ENCODE assay signal across 20 cellular contexts in genomic region chr10:133177380-133178157, GRCh38. TPM values are rescaled to one million over a fixed set of nuclear protein-coding genes. Genes with fewer than 3 reads are reported as not detected.
DNase-seq lines count a peak whose midpoint lies in the region; ATAC-seq, FAIRE-seq and TF ChIP-seq lines count a peak whose summit lies in the region.
"Had no signal": no experiment of that assay in that cellular context is flagged by ENCODE, and none has a peak within 500 bp of the region (broad histone marks: within the 10 kb centered on the region; RNA-seq: fewer than 3 reads in every experiment).

No MANE protein-coding gene starts in this region.

- H4K91ac ChIP-seq in H1 (replicated peaks; ENCODE audit: insufficient read length, low read length): peak overlapping the region; percentile 96

- H3K4me1 ChIP-seq in H1 (replicated peaks in 1 of 4; ENCODE audit: control insufficient read depth in 3 of 4, insufficient read depth in 4 of 4, low read length in 3 of 4): no peaks in the 10 kb centered on the region
- H3K4me1 ChIP-seq in aorta (ENCODE audit: control insufficient read depth in 1 of 2, insufficient read depth in 2 of 2, low read length in 2 of 2): no peaks in the 10 kb centered on the region

- no peak overlapping the region for H2AFZ ChIP-seq in H1 (ENCODE audit: low read length)
- H2AFZ ChIP-seq: GM23248 had no signal

- H3K4me1 Mint-ChIP-seq in activated naive CD8-positive, alpha-beta T cell (ENCODE audit: low read depth): no peaks in the 10 kb centered on the region
- no peaks in the 10 kb centered on the region for H3K4me1 Mint-ChIP-seq in activated naive CD8-positive, alpha-beta T cell treated with anti-CD3 and anti-CD28 coated beads for 36 hours
- H3K4me1 Mint-ChIP-seq in nephron progenitor cell: peaks cover 42% of the 10 kb centered on the region

- no peaks in the 10 kb centered on the region; the same call in 1 of the 2 replicates for H3K79me1 ChIP-seq in H1 (ENCODE audit: low read depth, low read length)

- H3K23ac ChIP-seq in H1 (ENCODE audit: insufficient read length): peak overlapping the region; percentile 97

- peak overlapping the region; percentile 21; the same call in 1 of the 2 replicates for H2BK15ac ChIP-seq in H1 (ENCODE audit: low read length)

- POLR2A ChIA-PET in HEK293T (lab: Yijun Ruan, JAX): no interaction called here
- POLR2A ChIA-PET in H1 (lab: Charles Lee; ENCODE audit: partially characterized antibody): interaction anchor here (1.0 to 1.5 kb wide), 2 partner anchors 10 kb away, joined by 4 read pairs; no protein-coding TSS in a partner anchor

- H3K18ac ChIP-seq in H1 (ENCODE audit: extremely low read depth, low read length): no peak overlapping the region

- 92% methylated on average over 12 of the region's 12 CpGs; no CpG with 5 or more reads in 1 of the 2 experiments for WGBS in H1 (ENCODE audit: extremely low coverage in 1 of 2, insufficient coverage in 1 of 2, insufficient read length in 1 of 2, insufficient replicate concordance in 2 of 2, low coverage in 1 of 2, low lambda C conversion rate in 2 of 2, missing lambda C conversion rate in 1 of 2), 2 experiments
- WGBS in aorta, 2 donors: 92 to 95% methylated on average over 12 of the region's 12 CpGs

- no peaks in the 10 kb centered on the region for H3K27me3 ChIP-seq in H1 (replicated peaks in 1 of 4; ENCODE audit: control insufficient read depth in 3 of 4, extremely low read depth in 1 of 4, insufficient read depth in 3 of 4, low read length in 3 of 4)
- no peaks in the 10 kb centered on the region for H3K27me3 ChIP-seq in aorta (ENCODE audit: control insufficient read depth in 1 of 2, insufficient read depth in 2 of 2, low read length in 1 of 2)

- H3K27ac Mint-ChIP-seq in activated naive CD8-positive, alpha-beta T cell: peak overlapping the region; percentile 7
- H3K27ac Mint-ChIP-seq in activated naive CD8-positive, alpha-beta T cell treated with anti-CD3 and anti-CD28 coated beads for 36 hours: no peak overlapping the region
- no peak overlapping the region for H3K27ac Mint-ChIP-seq in nephron progenitor cell
- H3K27ac Mint-ChIP-seq: B cell had no signal

- TF ChIP-seq POLR2A in H1 (IDR thresholded peaks at IDR 0.05; ENCODE audit: control extremely low read depth in 1 of 2, low read depth in 2 of 2, low read length in 2 of 2): no peak

- H3K27ac ChIP-seq in H1 (ENCODE audit: low read depth, low read length): no peak overlapping the region; the same call in 1 of the 2 replicates
- no peak overlapping the region for H3K27ac ChIP-seq in aorta (ENCODE audit: low read depth in 1 of 2, low read length in 2 of 2)
- H3K27ac ChIP-seq: GM23248 had no signal

- no peak overlapping the region for H3K4me3 ChIP-seq in H1 (ENCODE audit: extremely low read depth in 1 of 4, insufficient read depth in 2 of 4, low read depth in 3 of 4, low read length in 4 of 4)
- no peak overlapping the region for H3K4me3 ChIP-seq in aorta (ENCODE audit: low read length in 2 of 2)
- H3K4me3 ChIP-seq: GM12878, GM23248 had no signal

- no peak overlapping the region for H3K4me3 Mint-ChIP-seq in activated naive CD8-positive, alpha-beta T cell
- H3K4me3 Mint-ChIP-seq in activated naive CD8-positive, alpha-beta T cell treated with anti-CD3 and anti-CD28 coated beads for 36 hours: no peak overlapping the region
- no peak overlapping the region for H3K4me3 Mint-ChIP-seq in nephron progenitor cell
- H3K4me3 Mint-ChIP-seq: B cell; CD4-positive, alpha-beta memory T cell had no signal

- H3K9ac ChIP-seq in H1 (replicated peaks in 1 of 4; ENCODE audit: extremely low read depth in 1 of 4, low read depth in 3 of 4, low read length in 3 of 4): no peak overlapping the region; a peak in 1 of 7 replicates
- H3K9ac ChIP-seq: GM23248 had no signal

- H3K9me3 Mint-ChIP-seq in activated naive CD8-positive, alpha-beta T cell (ENCODE audit: low read depth): no peaks in the 10 kb centered on the region
- H3K9me3 Mint-ChIP-seq in activated naive CD8-positive, alpha-beta T cell treated with anti-CD3 and anti-CD28 coated beads for 36 hours: peaks cover 7% of the 10 kb centered on the region
- peaks cover 21% of the 10 kb centered on the region for H3K9me3 Mint-ChIP-seq in nephron progenitor cell

- intact Hi-C loops in aorta (cut with DNase I): no loop called here

- H3K36me3 Mint-ChIP-seq in activated naive CD8-positive, alpha-beta T cell: no peaks in the 10 kb centered on the region
- H3K36me3 Mint-ChIP-seq in activated naive CD8-positive, alpha-beta T cell treated with anti-CD3 and anti-CD28 coated beads for 36 hours: no peaks in the 10 kb centered on the region
- peaks cover 22% of the 10 kb centered on the region for H3K36me3 Mint-ChIP-seq in nephron progenitor cell (ENCODE audit: low read depth)
- H3K36me3 Mint-ChIP-seq: CD4-positive, alpha-beta memory T cell had no signal

- peak overlapping the region; percentile 68; the same call in 1 of the 2 replicates for H2AK5ac ChIP-seq in H1 (ENCODE audit: low read depth, low read length)

- peak overlapping the region; percentile 64 for H2BK120ac ChIP-seq in H1 (replicated peaks; ENCODE audit: low read depth, low read length)

- TF ChIP-seq CTCF in H1 (IDR thresholded peaks at IDR 0.05; ENCODE audit: control extremely low read depth in 1 of 3, insufficient read depth in 1 of 3, low read depth in 1 of 3, low read length in 3 of 3): no peak
- TF ChIP-seq CTCF in nephron progenitor cell (IDR thresholded peaks at IDR 0.05): no peak

- H3K14ac ChIP-seq in H1 (ENCODE audit: insufficient read length): peak overlapping the region; percentile 98

- no peak overlapping the region for H4K8ac ChIP-seq in H1 (ENCODE audit: extremely low read depth, insufficient read depth, low read length)

- H2BK12ac ChIP-seq in H1 (ENCODE audit: low read depth, low read length): peak overlapping the region; percentile 40; the same call in 1 of the 2 replicates

- TF ChIP-seq EP300 in H1 (IDR thresholded peaks at IDR 0.05; ENCODE audit: borderline replicate concordance in 1 of 2, low read depth in 2 of 2, low read length in 2 of 2): no peak

- no peak for DNase-seq in activated naive CD8-positive, alpha-beta T cell treated with anti-CD3 and anti-CD28 coated beads for 36 hours
- DNase-seq in HEK293T (ENCODE audit: extremely low spot score) (no peak), H1 (ENCODE audit: low read depth in 1 of 2, low spot score in 2 of 2) (no peak), aorta (peak; percentile 12 to 35), nephron progenitor cell (no peak)
- no peak for DNase-seq in activated CD4-positive, alpha-beta T cell treated with anti-CD3 and anti-CD28 coated beads for 48 hours
- DNase-seq: Calu3; CD4-positive, alpha-beta memory T cell; GM23248; KG1; MV-4-11; NCI-H1694 treated with DMSO at 0.1 percent for 48 hours; NCI-H510A treated with DMSO at 0.1 percent for 48 hours; SIG-M5 had no signal

- H4K20me1 ChIP-seq in H1 (replicated peaks in 1 of 2; ENCODE audit: control insufficient read depth in 1 of 2, insufficient read depth in 2 of 2, low read length in 2 of 2): peaks cover 0 to 20% of the 10 kb centered on the region in 2 experiments

- H3K4me2 ChIP-seq in H1 (ENCODE audit: insufficient read depth in 1 of 2, low read depth in 2 of 2, low read length in 2 of 2): no peak overlapping the region

- no peak for ATAC-seq in aorta (ENCODE audit: low FRiP score)
- ATAC-seq: GM12878 had no signal

- H3K4ac ChIP-seq in H1 (replicated peaks; ENCODE audit: insufficient read length, low read depth, low read length): peak overlapping the region; percentile 96

- peaks cover 10% of the 10 kb centered on the region for H3K27me3 Mint-ChIP-seq in activated naive CD8-positive, alpha-beta T cell
- peaks cover 11% of the 10 kb centered on the region for H3K27me3 Mint-ChIP-seq in activated naive CD8-positive, alpha-beta T cell treated with anti-CD3 and anti-CD28 coated beads for 36 hours
- peaks cover 3% of the 10 kb centered on the region for H3K27me3 Mint-ChIP-seq in nephron progenitor cell (ENCODE audit: low read depth, poor library complexity)

- peak overlapping the region; percentile 63; the same call in 1 of the 2 replicates for H2BK5ac ChIP-seq in H1 (ENCODE audit: low read depth, low read length)

- peak overlapping the region; percentile 3; the same call in 1 of the 2 replicates for H2BK20ac ChIP-seq in H1 (ENCODE audit: low read length)

- CTCF ChIA-PET in HEK293T (lab: Yijun Ruan, JAX): no interaction called here
- CTCF ChIA-PET in H1 (lab: Charles Lee; ENCODE audit: partially characterized antibody): no interaction called here

- no peak overlapping the region for H3K56ac ChIP-seq in H1 (replicated peaks; ENCODE audit: insufficient read length, low read depth, low read length)

- peak; percentile 52 for FAIRE-seq in H1 (lab: Jason Lieb, UNC)
- FAIRE-seq: GM12878, GM19239 had no signal

- H3K9me3 ChIP-seq in H1 (ENCODE audit: insufficient read depth in 2 of 2, low read depth in 1 of 2, low read length in 1 of 2) (peaks cover 14 to 17% of the 10 kb centered on the region in 2 experiments), aorta (ENCODE audit: control insufficient read depth, low read length) (no peaks in the 10 kb centered on the region)

- peaks cover 26% of the 10 kb centered on the region for H3K23me2 ChIP-seq in H1 (ENCODE audit: low read depth, low read length)

- TF ChIP-seq RAD21 in H1 (IDR thresholded peaks at IDR 0.05 in 1 of 2, conservative IDR thresholded peaks at IDR 0.05 in 1 of 2; ENCODE audit: low read depth in 2 of 2, low read length in 2 of 2): no peak

- H3K79me2 ChIP-seq in H1 (ENCODE audit: control insufficient read depth in 1 of 2, insufficient read depth in 2 of 2, low read length in 2 of 2): no peaks in the 10 kb centered on the region

- H3K36me3 ChIP-seq in H1 (ENCODE audit: control insufficient read depth in 2 of 4, insufficient read depth in 4 of 4, low read length in 3 of 4): peaks cover 0 to 5% (median 0%) of the 10 kb centered on the region in 4 experiments; a peak in 1 of 8 replicates
- no peaks in the 10 kb centered on the region for H3K36me3 ChIP-seq in aorta (ENCODE audit: control insufficient read depth in 1 of 2, insufficient read depth in 2 of 2, low read length in 1 of 2)

- H4K5ac ChIP-seq in H1 (ENCODE audit: insufficient read length, low read depth, low read length): no peak overlapping the region

RNA-seq across cellular contexts. Expression of gene KNDC1, which starts 17.6 kb away (rescaled TPM):
- not detected for total RNA-seq in activated naive CD8-positive, alpha-beta T cell treated with anti-CD3 and anti-CD28 coated beads for 36 hours
- total RNA-seq in H1 (2021; fragmentation: NEBNext Ultra II Directional; extraction: Animal tissue kit (Norgen Biotek cat#: 25700)): 16.7 and 19.3 TPM in 2 replicates
- 7.5 and 10.4 TPM in 2 replicates for polyA plus RNA-seq in H1 (2011; rRNA removed)
- 8.2 TPM for polyA plus RNA-seq in H1 (2011; cell fraction: cytosol; rRNA removed)
- polyA plus RNA-seq in H1 (2011; cell fraction: nucleus; rRNA removed): 24.2 TPM
- polyA plus RNA-seq in H1 (2012, experiment 1 of 2): 10.6 to 18.0 TPM (median 14.3 TPM) in 4 replicates
- 7.0 TPM for polyA plus RNA-seq in H1 (2012, experiment 2 of 2)
- polyA plus RNA-seq in H1 (2013, experiment 1 of 2): 6.2 TPM
- 5.8 TPM for polyA plus RNA-seq in H1 (2013, experiment 2 of 2)
- 14.2 and 17.3 TPM in 2 replicates for polyA minus RNA-seq in H1 (2011; rRNA and poly(A)+ RNA removed)
- 9.8 TPM for polyA minus RNA-seq in H1 (2011; cell fraction: cytosol; rRNA and poly(A)+ RNA removed)
- 27.6 TPM for polyA minus RNA-seq in H1 (2011; cell fraction: nucleus; rRNA and poly(A)+ RNA removed)
- under 1 TPM; 0.13 to 0.36 TPM for total RNA-seq in aorta
- under 1 TPM; 0.05 to 0.25 TPM for polyA plus RNA-seq in aorta
- total RNA-seq: RPMI7951 had no signal

RNA-seq across cellular contexts. Expression of gene UTF1, which starts 52.4 kb away (rescaled TPM):
- total RNA-seq in activated naive CD8-positive, alpha-beta T cell treated with anti-CD3 and anti-CD28 coated beads for 36 hours: not detected
- total RNA-seq in H1 (2021; fragmentation: NEBNext Ultra II Directional; extraction: Animal tissue kit (Norgen Biotek cat#: 25700)): 21.7 and 21.8 TPM in 2 replicates
- polyA plus RNA-seq in H1 (2011; rRNA removed): 0.47 and 0.97 TPM in 2 replicates
- polyA plus RNA-seq in H1 (2011; cell fraction: cytosol; rRNA removed): 0.56 TPM
- polyA plus RNA-seq in H1 (2011; cell fraction: nucleus; rRNA removed): 3.0 TPM
- polyA plus RNA-seq in H1 (2012, experiment 1 of 2): 4.6 to 12.2 TPM (median 10.6 TPM) in 4 replicates
- 0.80 TPM for polyA plus RNA-seq in H1 (2012, experiment 2 of 2)
- 23.8 TPM for polyA plus RNA-seq in H1 (2013, experiment 1 of 2)
- 24.8 TPM for polyA plus RNA-seq in H1 (2013, experiment 2 of 2)
- not detected in 2 replicates for polyA minus RNA-seq in H1 (2011; rRNA and poly(A)+ RNA removed)
- polyA minus RNA-seq in H1 (2011; cell fraction: cytosol; rRNA and poly(A)+ RNA removed): 6.3 TPM
- 4.3 TPM for polyA minus RNA-seq in H1 (2011; cell fraction: nucleus; rRNA and poly(A)+ RNA removed)
- not detected for total RNA-seq in aorta
- not detected for polyA plus RNA-seq in aorta
- total RNA-seq: A172; Calu3; CD4-positive, alpha-beta memory T cell; GM12878; GM23248; RPMI7951 had no signal
- polyA plus RNA-seq: CD4-positive, alpha-beta memory T cell; GM12878; GM23248 had no signal

Comparison
In these comparisons a context has a peak if more than half of its experiments do, and no peak if none do; other contexts are left out.
1. DNase-seq: peak in aorta (2 of 2); none in activated naive CD8-positive, alpha-beta T cell treated with anti-CD3 and anti-CD28 coated beads for 36 hours (single experiment), HEK293T (single experiment), H1 (0 of 2), activated CD4-positive, alpha-beta T cell treated with anti-CD3 and anti-CD28 coated beads for 48 hours (single experiment) and nephron progenitor cell (single experiment).
2. RNA of gene KNDC1, which starts 17.6 kb away (total RNA-seq): 16.7 to 19.3 TPM in H1; 0.13 to 0.36 TPM in aorta and not detected in activated naive CD8-positive, alpha-beta T cell treated with anti-CD3 and anti-CD28 coated beads for 36 hours; every median in the first group is over 10 times any median in the second.
3. RNA of gene UTF1, which starts 52.4 kb away (total RNA-seq): 21.7 to 21.8 TPM in H1; not detected in aorta and not detected in activated naive CD8-positive, alpha-beta T cell treated with anti-CD3 and anti-CD28 coated beads for 36 hours; every median in the first group is over 10 times any median in the second.